In the genomic region with DNA sequence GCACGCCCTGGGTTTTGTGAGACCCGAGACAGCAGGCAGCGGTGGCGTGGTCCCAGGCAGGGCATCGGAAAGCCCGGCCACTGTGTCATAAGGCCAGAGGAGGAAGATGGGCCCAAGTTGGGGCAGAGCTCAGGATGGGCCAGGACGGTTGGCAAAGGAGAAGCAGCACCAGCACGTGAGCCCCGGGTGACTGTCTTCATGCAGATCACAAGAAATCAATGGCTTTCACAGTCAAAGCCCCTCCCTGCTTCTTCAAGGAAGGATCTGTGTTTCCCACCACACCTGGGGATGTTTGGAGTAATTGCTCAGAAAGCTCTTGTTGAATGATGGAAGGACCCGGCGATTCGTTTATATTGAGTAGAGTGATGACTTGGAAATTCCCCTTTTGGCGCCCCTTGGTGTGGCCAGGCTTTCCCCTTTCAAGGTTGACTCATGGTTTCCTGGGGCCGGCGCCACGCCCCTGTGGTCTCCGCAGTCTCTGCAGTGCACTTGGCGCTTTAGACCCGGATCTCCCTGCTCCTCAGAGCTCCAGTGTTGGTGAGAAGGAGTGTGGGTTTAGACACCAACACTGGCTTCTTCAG, we compare ENCODE assay signal across 8 cellular contexts. TPM values are rescaled to one million over a fixed set of nuclear protein-coding genes. Genes with fewer than 3 reads are reported as not detected.
DNase-seq lines count a peak whose midpoint lies in the region; ATAC-seq, FAIRE-seq and TF ChIP-seq lines count a peak whose summit lies in the region.
"Had no signal": no experiment of that assay in that cellular context is flagged by ENCODE, and none has a peak within 500 bp of the region (broad histone marks: within the 10 kb centered on the region; RNA-seq: fewer than 3 reads in every experiment).

No MANE protein-coding gene starts in this region.

- H3K9ac ChIP-seq in HepG2 (ENCODE audit: insufficient read depth, low read depth, low read length): no peak overlapping the region

- H3K4me3 ChIP-seq in thyroid gland (replicated peaks in 1 of 3) (no peak overlapping the region), HepG2 (replicated peaks in 1 of 3; ENCODE audit: insufficient read depth in 1 of 3, low read depth in 2 of 3, low read length in 3 of 3) (no peak overlapping the region)

- H3K36me3 ChIP-seq in thyroid gland: no peaks in the 10 kb centered on the region
- no peaks in the 10 kb centered on the region for H3K36me3 ChIP-seq in HepG2 (replicated peaks in 1 of 2; ENCODE audit: control insufficient read depth in 1 of 2, insufficient read depth in 2 of 2, low read length in 2 of 2)

- peak; percentile 46 for DNase-seq in GM19240 (ENCODE audit: insufficient read length, low spot score)
- peak; percentile 61 for DNase-seq in activated CD4-positive, CD25-positive, alpha-beta regulatory T cell treated with anti-CD3 and anti-CD28 coated beads, Interleukin-2, amount 50 U/mL, for 72 hours
- DNase-seq in effector CD4-positive, alpha-beta T cell: peak; percentile 31
- peak; percentile 27 to 48 for DNase-seq in stimulated activated CD8-positive, alpha-beta memory T cell treated with anti-CD3 and anti-CD28 coated beads, Interleukin-4, amount 100 ng/mL, for 4 hours (ENCODE audit: low read depth in 2 of 2, low spot score in 1 of 2)
- no peak for DNase-seq in thyroid gland
- no peak for DNase-seq in HepG2 (ENCODE audit: low spot score)

- intact Hi-C loops in thyroid gland (cut with DNase I): no loop called here
- intact Hi-C loops in HepG2 (cut with micrococcal nuclease; ENCODE audit: unreplicated experiment): no loop called here

- no peaks in the 10 kb centered on the region for H3K27me3 ChIP-seq in thyroid gland
- 0 out of 5 replicates have a peak, but pooled peaks cover 0 to 3% of the 10 kb centered on the region in 2 experiments for H3K27me3 ChIP-seq in HepG2 (ENCODE audit: control insufficient read depth in 1 of 2, insufficient read depth in 2 of 2, low read length in 2 of 2)

- POLR2A ChIA-PET in HepG2 (lab: Yijun Ruan, JAX): no interaction called here

- no peaks in the 10 kb centered on the region for H3K9me3 ChIP-seq in thyroid gland
- H3K9me3 ChIP-seq in HepG2 (ENCODE audit: low read length): no peaks in the 10 kb centered on the region

- TF ChIP-seq RAD21 in HepG2 (CRISPR knock-in tag; IDR thresholded peaks at IDR 0.05): no peak

- H4K20me1 ChIP-seq in HepG2 (ENCODE audit: insufficient read depth, low read length): no peaks in the 10 kb centered on the region

- H3K4me1 ChIP-seq in thyroid gland (no peaks in the 10 kb centered on the region), HepG2 (ENCODE audit: insufficient read depth, low read length) (peaks cover 6% of the 10 kb centered on the region)

- ATAC-seq in HG03159 (IDR thresholded peaks at IDR 0.05; ENCODE audit: unreplicated experiment): peak; percentile 88
- no peak for ATAC-seq in HepG2

- no peak overlapping the region for H3K27ac ChIP-seq in thyroid gland
- no peak overlapping the region for H3K27ac ChIP-seq in HepG2 (ENCODE audit: extremely low read length, insufficient read depth, low read length)

- no peak overlapping the region for H2AFZ ChIP-seq in HepG2 (ENCODE audit: low read length)

- no peak for FAIRE-seq in HepG2 (lab: Jason Lieb, UNC)

- H3K4me2 ChIP-seq in HepG2 (ENCODE audit: low read depth, low read length): no peak overlapping the region

- WGBS in thyroid gland, 2 donors: 93 to 94% methylated on average over 13 to 16 of the region's 19 CpGs
- 47% methylated on average over 12 of the region's 19 CpGs for WGBS in HepG2 (ENCODE audit: low lambda C conversion rate)

- H3K79me2 ChIP-seq in HepG2 (ENCODE audit: insufficient read depth, low read length): no peaks in the 10 kb centered on the region

- BruUV-seq in HepG2 (replicated peaks; lab: Mats Ljungman, UMichigan): no TSS peak

- TF ChIP-seq EP300 in HepG2 (IDR thresholded peaks at IDR 0.05; ENCODE audit: low read depth in 2 of 2, low read length in 2 of 2) (no peak), HepG2 (CRISPR knock-in tag; IDR thresholded peaks at IDR 0.05; ENCODE audit: borderline replicate concordance) (no peak)

- CTCF ChIA-PET in HepG2 (lab: Yijun Ruan, JAX; ENCODE audit: low intra/inter-chr PET ratio, low total read pairs): no interaction called here

- TF ChIP-seq POLR2A in thyroid gland (IDR thresholded peaks at IDR 0.05) (no peak), HepG2 (IDR thresholded peaks at IDR 0.05; ENCODE audit: insufficient read depth in 1 of 2, low read depth in 2 of 2, low read length in 2 of 2) (no peak)

- TF ChIP-seq CTCF in thyroid gland (IDR thresholded peaks at IDR 0.05): no peak
- TF ChIP-seq CTCF in HepG2 (CRISPR knock-in tag; IDR thresholded peaks at IDR 0.05): no peak

- in situ Hi-C loops in HepG2 (cut with HindIII; ENCODE audit: extremely low pct_ligation_motif_present, low pct_unique_long_range_greater_than_20kb): no loop called here

TF ChIP-seq in HepG2, 621 proteins besides CTCF, POLR2A, EP300 and RAD21 (continues in another document):
- TF ChIP-seq ZBTB8A (CRISPR knock-in tag; IDR thresholded peaks at IDR 0.05; ENCODE audit: borderline replicate concordance, low read depth) (no peak), ZNF546 (CRISPR knock-in tag; conservative IDR thresholded peaks at IDR 0.05) (no peak), BHLHE40 (IDR thresholded peaks at IDR 0.05; ENCODE audit: low read length) (no peak), PTBP1 (IDR thresholded peaks at IDR 0.05; ENCODE audit: low read depth, low read length, poor library complexity, severe bottlenecking) (no peak), MED8 (CRISPR knock-in tag; IDR thresholded peaks at IDR 0.05; ENCODE audit: insufficient replicate concordance) (no peak)
- TF ChIP-seq, protein P1, sequence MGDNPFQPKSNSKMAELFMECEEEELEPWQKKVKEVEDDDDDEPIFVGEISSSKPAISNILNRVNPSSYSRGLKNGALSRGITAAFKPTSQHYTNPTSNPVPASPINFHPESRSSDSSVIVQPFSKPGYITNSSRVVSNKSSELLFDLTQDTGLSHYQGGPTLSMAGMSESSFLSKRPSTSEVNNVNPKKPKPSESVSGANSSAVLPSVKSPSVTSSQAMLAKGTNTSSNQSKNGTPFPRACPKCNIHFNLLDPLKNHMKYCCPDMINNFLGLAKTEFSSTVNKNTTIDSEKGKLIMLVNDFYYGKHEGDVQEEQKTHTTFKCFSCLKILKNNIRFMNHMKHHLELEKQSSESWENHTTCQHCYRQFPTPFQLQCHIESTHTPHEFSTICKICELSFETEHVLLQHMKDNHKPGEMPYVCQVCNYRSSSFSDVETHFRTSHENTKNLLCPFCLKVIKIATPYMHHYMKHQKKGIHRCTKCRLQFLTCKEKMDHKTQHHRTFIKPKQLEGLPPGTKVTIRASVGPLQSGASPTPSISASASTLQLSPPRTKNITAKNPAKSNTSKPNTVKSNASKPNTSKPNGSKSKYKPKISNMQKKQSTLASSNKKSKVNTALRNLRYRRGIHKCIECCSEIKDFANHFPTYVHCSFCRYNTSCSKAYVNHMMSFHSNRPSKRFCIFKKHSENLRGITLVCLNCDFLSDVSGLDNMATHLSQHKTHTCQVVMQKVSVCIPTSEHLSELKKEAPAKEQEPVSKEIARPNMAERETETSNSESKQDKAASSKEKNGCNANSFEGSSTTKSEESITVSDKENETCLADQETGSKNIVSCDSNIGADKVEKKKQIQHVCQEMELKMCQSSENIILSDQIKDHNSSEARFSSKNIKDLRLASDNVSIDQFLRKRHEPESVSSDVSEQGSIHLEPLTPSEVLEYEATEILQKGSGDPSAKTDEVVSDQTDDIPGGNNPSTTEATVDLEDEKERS (CRISPR knock-in tag; IDR thresholded peaks at IDR 0.05): no peak
- TF ChIP-seq, protein P2, sequence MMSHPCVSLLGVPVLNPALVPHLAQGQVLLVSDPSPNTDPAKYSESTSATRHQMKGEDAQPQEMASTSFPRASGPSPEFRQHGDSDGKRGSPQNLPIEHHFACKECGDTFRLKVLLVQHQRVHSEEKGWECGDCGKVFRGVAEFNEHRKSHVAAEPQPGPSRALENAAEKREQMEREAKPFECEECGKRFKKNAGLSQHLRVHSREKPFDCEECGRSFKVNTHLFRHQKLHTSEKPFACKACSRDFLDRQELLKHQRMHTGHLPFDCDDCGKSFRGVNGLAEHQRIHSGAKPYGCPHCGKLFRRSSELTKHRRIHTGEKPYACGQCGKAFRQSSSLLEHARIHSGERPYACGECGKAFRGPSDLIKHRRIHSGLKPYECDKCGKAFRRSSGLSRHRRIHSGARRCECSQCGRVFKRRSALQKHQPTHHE (CRISPR knock-in tag; IDR thresholded peaks at IDR 0.05; ENCODE audit: borderline replicate concordance): no peak

RNA-seq across cellular contexts. Expression of a gene that starts 52.1 kb away (rescaled TPM):
- total RNA-seq in thyroid gland (not detected), HepG2 (2016; rRNA removed; fragmentation: Illumina TruSeq; extraction: Trizol) (not detected in 2 replicates)
- not detected in 2 replicates for total RNA-seq in HepG2 (2016; cell fraction: cytosol; rRNA removed; fragmentation: Illumina TruSeq; extraction: Trizol; ENCODE audit: low read depth)
- total RNA-seq in HepG2 (2016; cell fraction: insoluble cytoplasmic fraction; rRNA removed; fragmentation: Illumina TruSeq; extraction: Trizol): 0.06 and 0.07 TPM in 2 replicates
- total RNA-seq in HepG2 (2016; cell fraction: membrane; rRNA removed; fragmentation: Illumina TruSeq; extraction: Trizol): not detected in 2 replicates
- total RNA-seq in HepG2 (2016; cell fraction: nucleus; rRNA removed; fragmentation: Illumina TruSeq; extraction: Trizol): not detected in 2 replicates
- 0.05 TPM in 1 of 2 replicates, not detected in the other for polyA plus RNA-seq in HepG2 (2011; rRNA removed)
- 0.06 TPM in 1 of 2 replicates, not detected in the other for polyA plus RNA-seq in HepG2 (2011; cell fraction: cytosol; rRNA removed)
- not detected in 2 replicates for polyA plus RNA-seq in HepG2 (2011; cell fraction: nucleus; rRNA removed)
- 0.11 TPM in 1 of 2 replicates, not detected in the other for polyA plus RNA-seq in HepG2 (2012)
- not detected in 2 replicates for polyA plus RNA-seq in HepG2 (2016; cell fraction: cytosol; fragmentation: Illumina TruSeq; extraction: Trizol; ENCODE audit: low read depth)
- not detected in 2 replicates for polyA plus RNA-seq in HepG2 (2016; cell fraction: insoluble cytoplasmic fraction; fragmentation: Illumina TruSeq; extraction: Trizol; ENCODE audit: low read depth)
- polyA plus RNA-seq in HepG2 (2016; cell fraction: membrane; fragmentation: Illumina TruSeq; extraction: Trizol; ENCODE audit: low read depth): not detected in 2 replicates
- polyA plus RNA-seq in HepG2 (2016; cell fraction: nucleus; fragmentation: Illumina TruSeq; extraction: Trizol; ENCODE audit: insufficient read depth, low read depth): not detected in 2 replicates
- not detected in 2 replicates for polyA minus RNA-seq in HepG2 (2011; rRNA and poly(A)+ RNA removed; ENCODE audit: low replicate concordance)
- not detected in 2 replicates for polyA minus RNA-seq in HepG2 (2011; cell fraction: cytosol; rRNA and poly(A)+ RNA removed)
- not detected in 2 replicates for polyA minus RNA-seq in HepG2 (2011; cell fraction: nucleus; rRNA and poly(A)+ RNA removed)
- total RNA-seq: activated CD8-positive, alpha-beta memory T cell treated with anti-CD3 and anti-CD28 coated beads for 36 hours had no signal

Comparison
In these comparisons a context has a peak if more than half of its experiments do, and no peak if none do; other contexts are left out.
1. DNase-seq: peak in GM19240 (single experiment), activated CD4-positive, CD25-positive, alpha-beta regulatory T cell treated with anti-CD3 and anti-CD28 coated beads, Interleukin-2, amount 50 U/mL, for 72 hours (single experiment), effector CD4-positive, alpha-beta T cell (single experiment) and stimulated activated CD8-positive, alpha-beta memory T cell treated with anti-CD3 and anti-CD28 coated beads, Interleukin-4, amount 100 ng/mL, for 4 hours (2 of 2); none in thyroid gland (0 of 2) and HepG2 (single experiment).